19 cellular contexts compared by ENCODE assay signal in genomic region chr7:32223721-32224120, GRCh38.
A peak's percentile ranks its signal among the peaks of the same experiment; 100 is the strongest.
DNase-seq lines count a peak whose midpoint lies in the region; ATAC-seq and TF ChIP-seq lines count a peak whose summit lies in the region.
"Had no signal": no experiment of that assay in that cellular context is flagged by ENCODE, and none has a peak within 500 bp of the region (broad histone marks: within the 10 kb centered on the region; RNA-seq: fewer than 3 reads in every experiment).

No MANE protein-coding gene starts in this region.

- no peak overlapping the region for H4K8ac ChIP-seq in trophoblast cell (ENCODE audit: low read depth, low read length)

- no peaks in the 10 kb centered on the region for H3K79me1 ChIP-seq in trophoblast cell (ENCODE audit: low read length)

- ATAC-seq in PC-3 (0 out of 2 replicates have a peak, but pooled peaks have one; percentile 27), HG03432 (IDR thresholded peaks at IDR 0.05; ENCODE audit: unreplicated experiment) (no peak)
- ATAC-seq: GM23338 had no signal

- H3K27ac Mint-ChIP-seq in CD4-positive, alpha-beta memory T cell = no peak overlapping the region
- H3K27ac Mint-ChIP-seq: CD4-positive, CD25-positive, alpha-beta regulatory T cell; GM23338 had no signal

- H3K27ac ChIP-seq in PC-3 (ENCODE audit: low read length) (no peak overlapping the region), trophoblast cell (ENCODE audit: low read depth, low read length) (no peak overlapping the region), thyroid gland (no peak overlapping the region)
- no peak overlapping the region for H3K27ac ChIP-seq in CD4-positive, alpha-beta memory T cell (ENCODE audit: low read depth, low read length)
- H3K27ac ChIP-seq: HL-60 had no signal

- no peak overlapping the region for H3K4ac ChIP-seq in trophoblast cell (ENCODE audit: low read depth, low read length)

- H3K9ac ChIP-seq in PC-3 (ENCODE audit: low read length) (no peak overlapping the region), trophoblast cell (ENCODE audit: low read length) (no peak overlapping the region)

- H3K27me3 Mint-ChIP-seq in CD4-positive, alpha-beta memory T cell = peaks cover 0 to 1% of the 10 kb centered on the region in 2 donors
- H3K27me3 Mint-ChIP-seq: CD4-positive, CD25-positive, alpha-beta regulatory T cell; IgD-negative memory B cell had no signal

- no peak overlapping the region for H2BK120ac ChIP-seq in trophoblast cell (ENCODE audit: insufficient read depth, low read length, poor library complexity)

- POLR2A ChIA-PET in PC-3 (lab: Charles Lee; ENCODE audit: unreplicated experiment) = no interaction called here
- POLR2A ChIA-PET in CD4-positive, alpha-beta memory T cell (lab: Charles Lee; ENCODE audit: partially characterized antibody) = no interaction called here

- H3K36me3 Mint-ChIP-seq in CD4-positive, alpha-beta memory T cell = no peaks in the 10 kb centered on the region
- H3K36me3 Mint-ChIP-seq: CD4-positive, CD25-positive, alpha-beta regulatory T cell; IgD-negative memory B cell had no signal

- H3K4me2 ChIP-seq in PC-3 (ENCODE audit: low read length) (no peak overlapping the region), trophoblast cell (ENCODE audit: low read length) (no peak overlapping the region)
- H3K4me2 ChIP-seq: GM23338 had no signal

- H3K23ac ChIP-seq in trophoblast cell (ENCODE audit: low read length) = no peak overlapping the region

- H3K4me3 ChIP-seq in PC-3 (ENCODE audit: low read length) (no peak overlapping the region), epithelial cell of esophagus (ENCODE audit: low read length) (no peak overlapping the region), trophoblast cell (ENCODE audit: low read depth, low read length) (no peak overlapping the region), thyroid gland (replicated peaks in 1 of 3) (no peak overlapping the region)
- H3K4me3 ChIP-seq in CD4-positive, alpha-beta memory T cell (ENCODE audit: low read length in 2 of 2) = no peak overlapping the region
- H3K4me3 ChIP-seq: GM23338 had no signal

- H3K9me3 ChIP-seq in PC-3 (ENCODE audit: low read length) = no peaks in the 10 kb centered on the region
- peaks cover 3% of the 10 kb centered on the region for H3K9me3 ChIP-seq in trophoblast cell (ENCODE audit: insufficient read depth, low read depth, low read length)
- H3K9me3 ChIP-seq in thyroid gland = no peaks in the 10 kb centered on the region
- no peaks in the 10 kb centered on the region for H3K9me3 ChIP-seq in CD4-positive, alpha-beta memory T cell (ENCODE audit: control insufficient read depth in 1 of 2, low read length in 2 of 2)
- H3K9me3 ChIP-seq: BE2C, Caco-2 had no signal

- no peak overlapping the region for H3K18ac ChIP-seq in trophoblast cell (ENCODE audit: low read length)

- no peak for TF ChIP-seq POLR2A in thyroid gland (IDR thresholded peaks at IDR 0.05)

- H4K20me1 ChIP-seq in PC-3 (ENCODE audit: low read length) = no peaks in the 10 kb centered on the region

- peaks cover 0 to 5% (median under 1%) of the 10 kb centered on the region in 8 donors for H3K9me3 Mint-ChIP-seq in CD4-positive, alpha-beta memory T cell

- H2BK12ac ChIP-seq in trophoblast cell (ENCODE audit: low read length) = no peak overlapping the region

- H4K12ac ChIP-seq in trophoblast cell (ENCODE audit: low read depth, low read length) = no peak overlapping the region

- no peak overlapping the region for H3K4me3 Mint-ChIP-seq in CD4-positive, alpha-beta memory T cell
- H3K4me3 Mint-ChIP-seq: CD4-positive, CD25-positive, alpha-beta regulatory T cell; GM23338 had no signal

- BruUV-seq in PC-3 (replicated peaks; lab: Mats Ljungman, UMichigan) = no TSS peak

- no peaks in the 10 kb centered on the region for H3K4me1 Mint-ChIP-seq in CD4-positive, alpha-beta memory T cell
- H3K4me1 Mint-ChIP-seq: CD4-positive, CD25-positive, alpha-beta regulatory T cell; IgD-negative memory B cell had no signal

- no CpG with 5 or more reads among the region's 8 CpGs for WGBS in trophoblast cell (ENCODE audit: extremely low coverage, insufficient coverage, insufficient read length)
- 88 to 90% methylated on average over 8 of the region's 8 CpGs for WGBS in thyroid gland, 2 donors

- no peak overlapping the region for H2AK5ac ChIP-seq in trophoblast cell (ENCODE audit: low read length)

- H3K4me1 ChIP-seq in PC-3 (ENCODE audit: insufficient read depth, low read length) (no peaks in the 10 kb centered on the region), trophoblast cell (ENCODE audit: control insufficient read depth in 1 of 2, insufficient read depth in 2 of 2, low read length in 2 of 2) (no peaks in the 10 kb centered on the region), thyroid gland (no peaks in the 10 kb centered on the region)
- no peaks in the 10 kb centered on the region for H3K4me1 ChIP-seq in CD4-positive, alpha-beta memory T cell (ENCODE audit: insufficient read depth, low read length)
- H3K4me1 ChIP-seq: BE2C, Caco-2 had no signal

- CTCF ChIA-PET in PC-3 (lab: Charles Lee) = no interaction called here
- CTCF ChIA-PET in CD4-positive, alpha-beta memory T cell (lab: Charles Lee; ENCODE audit: partially characterized antibody) = interaction anchor here (4.3 kb wide), 1 partner anchor 13 kb away, joined by 24 read pairs; no protein-coding TSS in a partner anchor

- H3K14ac ChIP-seq in trophoblast cell (ENCODE audit: low read length) = no peak overlapping the region

- no peak overlapping the region for H4K91ac ChIP-seq in trophoblast cell (ENCODE audit: low read depth, low read length)

- TF ChIP-seq CTCF in PC-3 (conservative IDR thresholded peaks at IDR 0.05; ENCODE audit: low read depth, low read length) = no peak
- TF ChIP-seq CTCF in epithelial cell of esophagus (IDR thresholded peaks at IDR 0.05; ENCODE audit: insufficient read depth, low read depth, low read length, missing control alignments) = no peak
- no peak for TF ChIP-seq CTCF in thyroid gland (IDR thresholded peaks at IDR 0.05)

- intact Hi-C loops in PC-3 (cut with micrococcal nuclease) (no loop called here), thyroid gland (cut with DNase I) (loop anchor here (10.0 kb wide), 1 partner anchor 121 kb away; no protein-coding TSS in a partner anchor)
- intact Hi-C loops in CD4-positive, alpha-beta memory T cell (cut with micrococcal nuclease) = no loop called here

- no peaks in the 10 kb centered on the region for H3F3A ChIP-seq in PC-3 (ENCODE audit: low read length, unreplicated experiment)

- DNase-seq in PC-3 = peak; percentile 19
- DNase-seq in SW480 (ENCODE audit: low spot score) = peak; percentile 18
- peak; percentile 6 for DNase-seq in epithelial cell of esophagus (ENCODE audit: low read depth)
- DNase-seq in trophoblast cell = peak; percentile 77 to 91
- DNase-seq in thyroid gland = no peak
- DNase-seq in CD4-positive, alpha-beta memory T cell = no peak
- DNase-seq: ACHN; BE2C; C1 segment of cervical spinal cord; Caco-2; CD4-positive, CD25-positive, alpha-beta regulatory T cell; DMS79 treated with DMSO at 0.1 percent for 48 hours; GF-D8; HCEC 1CT; KBM-7 had no signal

- no peaks in the 10 kb centered on the region for H3K79me2 ChIP-seq in PC-3 (ENCODE audit: low read length)
- no peaks in the 10 kb centered on the region for H3K79me2 ChIP-seq in trophoblast cell (ENCODE audit: control insufficient read depth, insufficient read depth, low read length, poor library complexity)

- H2AFZ ChIP-seq in PC-3 (ENCODE audit: low read length) (no peak overlapping the region), trophoblast cell (ENCODE audit: insufficient read depth, low read length, poor library complexity) (no peak overlapping the region)
- H2AFZ ChIP-seq: GM23338 had no signal

- H3K27me3 ChIP-seq in PC-3 (ENCODE audit: low read length) = peaks cover 88% of the 10 kb centered on the region
- no peaks in the 10 kb centered on the region for H3K27me3 ChIP-seq in trophoblast cell (ENCODE audit: insufficient read depth, low read length)
- H3K27me3 ChIP-seq in thyroid gland = no peaks in the 10 kb centered on the region
- H3K27me3 ChIP-seq in CD4-positive, alpha-beta memory T cell (ENCODE audit: insufficient read depth, low read length) = no peaks in the 10 kb centered on the region

- H2BK5ac ChIP-seq in trophoblast cell (ENCODE audit: low read depth, low read length, poor library complexity) = no peak overlapping the region

- H3K36me3 ChIP-seq in PC-3 (ENCODE audit: low read depth, low read length) = no peaks in the 10 kb centered on the region
- no peaks in the 10 kb centered on the region for H3K36me3 ChIP-seq in trophoblast cell (ENCODE audit: control insufficient read depth in 1 of 2, insufficient read depth in 2 of 2, low read length in 2 of 2)
- no peaks in the 10 kb centered on the region for H3K36me3 ChIP-seq in thyroid gland
- H3K36me3 ChIP-seq in CD4-positive, alpha-beta memory T cell (ENCODE audit: insufficient read depth, low read length) = no peaks in the 10 kb centered on the region
- H3K36me3 ChIP-seq: BE2C had no signal

- H3K9me2 ChIP-seq in PC-3 (replicated peaks; ENCODE audit: low read length) = no peaks in the 10 kb centered on the region

Comparison
In these comparisons a context has a peak if more than half of its experiments do, and no peak if none do; other contexts are left out.
1. DNase-seq: peak in PC-3 (single experiment), SW480 (single experiment), epithelial cell of esophagus (single experiment) and trophoblast cell (2 of 2); none in thyroid gland (0 of 2) and CD4-positive, alpha-beta memory T cell (0 of 5).